In genomic region chr7:151645311-151645710, GRCh38 we compare ENCODE assay signal across 17 cellular contexts.
DNase-seq lines count a peak whose midpoint lies in the region; ATAC-seq and TF ChIP-seq lines count a peak whose summit lies in the region.
"Had no signal": no experiment of that assay in that cellular context is flagged by ENCODE, and none has a peak within 500 bp of the region (broad histone marks: within the 10 kb centered on the region; RNA-seq: fewer than 3 reads in every experiment).

No MANE protein-coding gene starts in this region.

- H3K27me3 Mint-ChIP-seq in MCF 10A (ENCODE audit: insufficient read depth, unreplicated experiment): no peaks in the 10 kb centered on the region
- H3K27me3 Mint-ChIP-seq: CD4-positive, alpha-beta T cell had no signal

- H3K36me3 ChIP-seq in breast epithelium (no peaks in the 10 kb centered on the region), mesendoderm (ENCODE audit: control insufficient read depth, insufficient read depth, low read length) (no peaks in the 10 kb centered on the region), HAP-1 (replicated peaks) (no peaks in the 10 kb centered on the region)

- no peak overlapping the region for H3K56ac ChIP-seq in mesendoderm (ENCODE audit: low read length)

- no peak overlapping the region for H3K4me2 ChIP-seq in mesendoderm (ENCODE audit: low read length)
- H3K4me2 ChIP-seq: A549 had no signal

- H4K8ac ChIP-seq in mesendoderm (ENCODE audit: low read depth, low read length): no peak overlapping the region

- no peak overlapping the region for H2BK5ac ChIP-seq in mesendoderm (ENCODE audit: low read length)

- intact Hi-C loops in MCF 10A (cut with micrococcal nuclease): no loop called here
- intact Hi-C loops in breast epithelium (cut with DNase I; ENCODE audit: low total_unique reads): no loop called here

- no peaks in the 10 kb centered on the region for H3K9me3 ChIP-seq in breast epithelium
- no peaks in the 10 kb centered on the region for H3K9me3 ChIP-seq in HAP-1

- no peaks in the 10 kb centered on the region for H3K79me1 ChIP-seq in mesendoderm (ENCODE audit: low read length)

- CTCF ChIA-PET in MCF 10A (lab: Yijun Ruan, JAX): interaction anchor here (0.8 to 1.4 kb wide), 3 partner anchors 12 to 109 kb away, joined by 3 to 7 read pairs (median 5); no protein-coding TSS in a partner anchor

- no peak overlapping the region for H3K23ac ChIP-seq in mesendoderm (ENCODE audit: low read length)

- no peak for ATAC-seq in HG02973 (IDR thresholded peaks at IDR 0.05; ENCODE audit: unreplicated experiment)
- ATAC-seq: A549 had no signal

- no peak overlapping the region for H3K18ac ChIP-seq in mesendoderm (ENCODE audit: low read length)

- peaks cover 6% of the 10 kb centered on the region for H3K36me3 Mint-ChIP-seq in MCF 10A (ENCODE audit: insufficient read depth, unreplicated experiment)

- H2BK15ac ChIP-seq in mesendoderm (replicated peaks; ENCODE audit: low read depth): no peak overlapping the region

- H3K27me3 ChIP-seq in breast epithelium (no peaks in the 10 kb centered on the region), mesendoderm (ENCODE audit: insufficient read depth, low read length, poor library complexity) (no peaks in the 10 kb centered on the region), HAP-1 (ENCODE audit: low read depth) (no peaks in the 10 kb centered on the region)

- H3K4me1 Mint-ChIP-seq in MCF 10A (ENCODE audit: insufficient read depth, unreplicated experiment): peaks cover 24% of the 10 kb centered on the region

- H3K27ac Mint-ChIP-seq in MCF 10A (ENCODE audit: low read depth, unreplicated experiment): peak overlapping the region; percentile 79
- H3K27ac Mint-ChIP-seq: CD4-positive, alpha-beta T cell had no signal

- WGBS in mesendoderm (ENCODE audit: extremely low coverage, insufficient coverage, low lambda C conversion rate): no CpG with 5 or more reads among the region's 2 CpGs

- peak overlapping the region; percentile 24 for H3K4ac ChIP-seq in mesendoderm (ENCODE audit: low read depth, low read length)

- no peak overlapping the region for H3K4me3 Mint-ChIP-seq in MCF 10A (ENCODE audit: unreplicated experiment)
- H3K4me3 Mint-ChIP-seq: CD4-positive, alpha-beta T cell had no signal

- H3K4me3 ChIP-seq in breast epithelium: no peak overlapping the region
- no peak overlapping the region for H3K4me3 ChIP-seq in epithelial cell of esophagus (ENCODE audit: low read length)
- no peak overlapping the region for H3K4me3 ChIP-seq in mesendoderm (ENCODE audit: low read length)
- no peak overlapping the region for H3K4me3 ChIP-seq in HAP-1
- H3K4me3 ChIP-seq: A549 had no signal

- H3K27ac ChIP-seq in breast epithelium (no peak overlapping the region), mesendoderm (ENCODE audit: low read depth, low read length) (no peak overlapping the region)
- H3K27ac ChIP-seq: 22Rv1, A549, C4-2B had no signal

- no peak for TF ChIP-seq POLR2A in breast epithelium (IDR thresholded peaks at IDR 0.05)

- in situ Hi-C loops in HAP-1 (cut with MboI; ENCODE audit: low sequenced_read_pairs): no loop called here

- H2AK5ac ChIP-seq in mesendoderm (ENCODE audit: low read length): no peak overlapping the region

- BruUV-seq in MCF 10A (replicated peaks; lab: Mats Ljungman, UMichigan): no TSS peak

- H2BK120ac ChIP-seq in mesendoderm (ENCODE audit: low read depth, low read length): no peak overlapping the region

- peaks cover 7% of the 10 kb centered on the region for H3K9me3 Mint-ChIP-seq in MCF 10A (ENCODE audit: unreplicated experiment)
- H3K9me3 Mint-ChIP-seq: CD4-positive, alpha-beta T cell had no signal

- no peak for TF ChIP-seq CTCF in MCF 10A (IDR thresholded peaks at IDR 0.05; ENCODE audit: unreplicated experiment)
- TF ChIP-seq CTCF in breast epithelium (IDR thresholded peaks at IDR 0.05): no peak
- TF ChIP-seq CTCF in epithelial cell of esophagus (IDR thresholded peaks at IDR 0.05; ENCODE audit: insufficient read depth, low read depth, low read length, missing control alignments): no peak

- no peaks in the 10 kb centered on the region for H3K79me2 ChIP-seq in mesendoderm (ENCODE audit: control insufficient read depth, insufficient read depth, low read length)

- DNase-seq in MCF 10A (ENCODE audit: unreplicated experiment) (no peak), breast epithelium (ENCODE audit: low spot score in 2 of 2) (no peak), epithelial cell of esophagus (ENCODE audit: low read depth) (peak; percentile 17), mesendoderm (no peak), HAP-1 (ENCODE audit: low spot score in 2 of 2) (no peak)
- no peak for DNase-seq in effector CD8-positive, alpha-beta T cell (lab: John Stamatoyannopoulos, UW)
- DNase-seq: AML-193; CD4-positive, alpha-beta T cell; DMS153; DMS79; GDM1; GOT3; H7 had no signal

- POLR2A ChIA-PET in MCF 10A (lab: Yijun Ruan, JAX): interaction anchor here (1.0 to 6.2 kb wide), 5 partner anchors 13 to 83 kb away, joined by 3 to 83 read pairs (median 3); no protein-coding TSS in a partner anchor

- H3K9ac ChIP-seq in mesendoderm (ENCODE audit: low read length): no peak overlapping the region

- H3K4me1 ChIP-seq in breast epithelium (no peaks in the 10 kb centered on the region), mesendoderm (ENCODE audit: control insufficient read depth, low read depth, low read length) (no peaks in the 10 kb centered on the region), HAP-1 (no peaks in the 10 kb centered on the region)

- H4K5ac ChIP-seq in mesendoderm (ENCODE audit: low read length): no peak overlapping the region
